In genomic region chr16:11047939-11048500, GRCh38 we compare ENCODE assay signal across 25 cellular contexts.
DNase-seq lines count a peak whose midpoint lies in the region; ATAC-seq and TF ChIP-seq lines count a peak whose summit lies in the region.
"Had no signal": no experiment of that assay in that cellular context is flagged by ENCODE, and none has a peak within 500 bp of the region (broad histone marks: within the 10 kb centered on the region; RNA-seq: fewer than 3 reads in every experiment).

No MANE protein-coding gene starts in this region.

- in situ Hi-C loops in mammary epithelial cell (cut with MboI; ENCODE audit: low sequenced_read_pairs in 2 of 2), result no loop called here

- no peak for DNase-seq in breast epithelium (ENCODE audit: low spot score in 2 of 2)
- no peak for DNase-seq in mammary epithelial cell
- DNase-seq in NCI-H524 treated with DMSO at 0.1 percent for 48 hours (lab: John Stamatoyannopoulos, UW), result peak; percentile 67
- no peak for DNase-seq in hepatocyte (ENCODE audit: low spot score)
- peak in 1 of 2 donors; percentile 37 for DNase-seq in suprapubic skin (ENCODE audit: low spot score in 2 of 2)
- no peak for DNase-seq in lower lobe of right lung
- DNase-seq in NCI-H82 (lab: John Stamatoyannopoulos, UW), result no peak
- DNase-seq in activated CD8-positive, alpha-beta memory T cell treated with anti-CD3 and anti-CD28 coated beads, Interleukin-2, amount 10 ng/mL, durations not matched to agents 7 days and 5 days, result no peak
- DNase-seq: activated CD4-positive, alpha-beta T cell treated with anti-CD3 and anti-CD28 coated beads, Interleukin-2, amount 50 U/mL, for 4 hours; activated T-cell treated with anti-CD3 and anti-CD28 coated beads, Interleukin-2, amount 50 U/mL, for 1 hour; brain microvascular endothelial cell; CD4-positive, alpha-beta memory T cell; DMS153; naive B cell; NCI-H1436 treated with DMSO at 0.1 percent for 48 hours; NCI-H446; ovary; Peyer's patch; right cardiac atrium; thyroid gland had no signal

- H3K4me2 ChIP-seq in mammary epithelial cell (ENCODE audit: insufficient read depth, low read depth, low read length) (no peak overlapping the region), hepatocyte (peak overlapping the region; percentile 5)

- H3K36me3 ChIP-seq in breast epithelium (peaks cover 5% of the 10 kb centered on the region), mammary epithelial cell (ENCODE audit: insufficient read depth, low read length) (peaks cover 3% of the 10 kb centered on the region), hepatocyte (replicated peaks; ENCODE audit: insufficient read depth, low read depth) (no peaks in the 10 kb centered on the region), suprapubic skin (peaks cover 70% of the 10 kb centered on the region), lower lobe of right lung (peaks cover 61% of the 10 kb centered on the region)
- H3K36me3 ChIP-seq: ovary had no signal

- H3K27me3 ChIP-seq in breast epithelium (no peaks in the 10 kb centered on the region), mammary epithelial cell (ENCODE audit: insufficient read depth, low read length) (no peaks in the 10 kb centered on the region), hepatocyte (no peaks in the 10 kb centered on the region), suprapubic skin (no peaks in the 10 kb centered on the region), lower lobe of right lung (ENCODE audit: low read depth) (no peaks in the 10 kb centered on the region)
- H3K27me3 ChIP-seq: brain microvascular endothelial cell, ovary, Peyer's patch, SJSA1, thyroid gland had no signal

- H4K20me1 ChIP-seq in mammary epithelial cell (ENCODE audit: insufficient read depth, low read length), result no peaks in the 10 kb centered on the region
- no peaks in the 10 kb centered on the region for H4K20me1 ChIP-seq in hepatocyte (ENCODE audit: insufficient read depth, poor library complexity, severe bottlenecking)

- CTCF ChIA-PET in mammary epithelial cell (lab: Charles Lee; ENCODE audit: low non-redundant PET), result no interaction called here
- CTCF ChIA-PET in activated CD8-positive, alpha-beta memory T cell treated with anti-CD3 and anti-CD28 coated beads, Interleukin-2, amount 10 ng/mL, durations not matched to agents 7 days and 5 days (lab: Charles Lee), result interaction anchor here (2.3 kb wide), 1 partner anchor 19 kb away, joined by 5 read pairs; no protein-coding TSS in a partner anchor

- no peak overlapping the region for H3K4me3 Mint-ChIP-seq in activated CD8-positive, alpha-beta memory T cell treated with anti-CD3 and anti-CD28 coated beads, Interleukin-2, amount 10 ng/mL, durations not matched to agents 7 days and 5 days
- H3K4me3 Mint-ChIP-seq: CD4-positive, alpha-beta memory T cell; naive B cell had no signal

- peaks cover 72% of the 10 kb centered on the region for H3K4me1 Mint-ChIP-seq in activated CD8-positive, alpha-beta memory T cell treated with anti-CD3 and anti-CD28 coated beads, Interleukin-2, amount 10 ng/mL, durations not matched to agents 7 days and 5 days

- H3K9me3 Mint-ChIP-seq in activated CD8-positive, alpha-beta memory T cell treated with anti-CD3 and anti-CD28 coated beads, Interleukin-2, amount 10 ng/mL, durations not matched to agents 7 days and 5 days (ENCODE audit: low read depth), result no peaks in the 10 kb centered on the region
- H3K9me3 Mint-ChIP-seq: activated naive CD4-positive, alpha-beta T cell treated with anti-CD3 and anti-CD28 coated beads, Interleukin-2, amount 50 U/mL, for 72 hours; CD4-positive, alpha-beta memory T cell; naive B cell; T-helper 2 cell treated with Interferon-gamma antibody and Interleukin-4, amounts not matched to agents 5 μg/mL and 100 μg/mL, for 36 hours had no signal

- H3K27me3 Mint-ChIP-seq in activated CD8-positive, alpha-beta memory T cell treated with anti-CD3 and anti-CD28 coated beads, Interleukin-2, amount 10 ng/mL, durations not matched to agents 7 days and 5 days, result no peaks in the 10 kb centered on the region
- H3K27me3 Mint-ChIP-seq: CD4-positive, alpha-beta memory T cell; naive B cell had no signal

- TF ChIP-seq POLR2A in breast epithelium (IDR thresholded peaks at IDR 0.05) (no peak), suprapubic skin (IDR thresholded peaks at IDR 0.05) (no peak)

- H2AFZ ChIP-seq in mammary epithelial cell (ENCODE audit: low read depth, low read length), result no peak overlapping the region
- no peak overlapping the region for H2AFZ ChIP-seq in hepatocyte

- H3K9ac ChIP-seq in mammary epithelial cell (ENCODE audit: insufficient read depth, low read length), result no peak overlapping the region

- H3K27ac Mint-ChIP-seq in activated CD8-positive, alpha-beta memory T cell treated with anti-CD3 and anti-CD28 coated beads, Interleukin-2, amount 10 ng/mL, durations not matched to agents 7 days and 5 days, result no peak overlapping the region

- H3K36me3 Mint-ChIP-seq in activated CD8-positive, alpha-beta memory T cell treated with anti-CD3 and anti-CD28 coated beads, Interleukin-2, amount 10 ng/mL, durations not matched to agents 7 days and 5 days, result peaks cover 59% of the 10 kb centered on the region

- intact Hi-C loops in breast epithelium (cut with DNase I; ENCODE audit: low total_unique reads), result no loop called here
- intact Hi-C loops in mammary epithelial cell (cut with micrococcal nuclease), result no loop called here
- intact Hi-C loops in lower lobe of right lung (cut with DNase I), result no loop called here

- WGBS in mammary epithelial cell (ENCODE audit: low coverage, missing lambda C conversion rate), result 95% methylated on average over 14 of the region's 14 CpGs
- 85% methylated on average over 14 of the region's 14 CpGs for WGBS in hepatocyte (ENCODE audit: low lambda C conversion rate, missing lambda C conversion rate)
- 97% methylated on average over 14 of the region's 14 CpGs for WGBS in suprapubic skin

- TF ChIP-seq CTCF in breast epithelium (IDR thresholded peaks at IDR 0.05) (no peak), mammary epithelial cell (conservative IDR thresholded peaks at IDR 0.05 in 1 of 2, IDR thresholded peaks at IDR 0.05 in 1 of 2; ENCODE audit: extremely low read depth in 1 of 2, insufficient read depth in 1 of 2, low read depth in 1 of 2, low read length in 2 of 2) (no peak), hepatocyte (IDR thresholded peaks at IDR 0.05; ENCODE audit: poor library complexity) (no peak), suprapubic skin (IDR thresholded peaks at IDR 0.05) (no peak), lower lobe of right lung (IDR thresholded peaks at IDR 0.05) (no peak)

- H3K4me3 ChIP-seq in breast epithelium, result no peak overlapping the region
- H3K4me3 ChIP-seq in mammary epithelial cell (replicated peaks in 1 of 3; ENCODE audit: insufficient read depth in 1 of 3, low read depth in 2 of 3, low read length in 3 of 3), result no peak overlapping the region
- H3K4me3 ChIP-seq in hepatocyte, result no peak overlapping the region
- H3K4me3 ChIP-seq in suprapubic skin, result no peak overlapping the region
- no peak overlapping the region for H3K4me3 ChIP-seq in lower lobe of right lung
- H3K4me3 ChIP-seq: coronary artery, lung, ovary, Peyer's patch, SJSA1, thyroid gland had no signal

- H3K9me3 ChIP-seq in breast epithelium (no peaks in the 10 kb centered on the region), mammary epithelial cell (replicated peaks; ENCODE audit: insufficient read depth, low read length) (no peaks in the 10 kb centered on the region), hepatocyte (ENCODE audit: low read depth) (no peaks in the 10 kb centered on the region), suprapubic skin (no peaks in the 10 kb centered on the region), lower lobe of right lung (no peaks in the 10 kb centered on the region)
- H3K9me3 ChIP-seq: ovary, Peyer's patch, SJSA1, thyroid gland had no signal

- H3K4me1 ChIP-seq in breast epithelium, result no peaks in the 10 kb centered on the region
- peaks cover 5% of the 10 kb centered on the region for H3K4me1 ChIP-seq in mammary epithelial cell (ENCODE audit: insufficient read depth, low read length)
- H3K4me1 ChIP-seq in hepatocyte (ENCODE audit: insufficient read depth), result peaks cover 33% of the 10 kb centered on the region
- H3K4me1 ChIP-seq in suprapubic skin, result peaks cover 16% of the 10 kb centered on the region
- H3K4me1 ChIP-seq in lower lobe of right lung, result peaks cover 29% of the 10 kb centered on the region

- BruUV-seq in mammary epithelial cell (replicated peaks; lab: Mats Ljungman, UMichigan), result no TSS peak

- TF ChIP-seq EP300 in suprapubic skin (IDR thresholded peaks at IDR 0.05), result no peak

- H3K9me2 ChIP-seq in hepatocyte (replicated peaks; ENCODE audit: insufficient read depth), result no peaks in the 10 kb centered on the region

- H3K27ac ChIP-seq in breast epithelium (peak overlapping the region; percentile 8 to 80), mammary epithelial cell (ENCODE audit: insufficient read depth, low read depth, low read length) (no peak overlapping the region), hepatocyte (peak overlapping the region; percentile 84), suprapubic skin (peak overlapping the region; percentile 68), lower lobe of right lung (no peak overlapping the region)
- H3K27ac ChIP-seq: brain microvascular endothelial cell had no signal

- H3K79me2 ChIP-seq in mammary epithelial cell (ENCODE audit: insufficient read depth, low read length) (no peaks in the 10 kb centered on the region), hepatocyte (no peaks in the 10 kb centered on the region)

- ATAC-seq in lower lobe of right lung, result no peak
- ATAC-seq in activated CD8-positive, alpha-beta memory T cell treated with anti-CD3 and anti-CD28 coated beads, Interleukin-2, amount 10 ng/mL, durations not matched to agents 7 days and 5 days, result no peak
- ATAC-seq: right cardiac atrium had no signal

- dilution Hi-C loops in mammary epithelial cell (cut with HindIII; ENCODE audit: low sequenced_read_pairs), result no loop called here

Comparison
In these comparisons a context has a peak if more than half of its experiments do, and no peak if none do; other contexts are left out.
1. H3K27ac ChIP-seq: peak in breast epithelium (2 of 2), hepatocyte (single experiment) and suprapubic skin (single experiment); none in mammary epithelial cell (single experiment) and lower lobe of right lung (single experiment).